Comparison of ENCODE assay signal across 32 cellular contexts in genomic region chr4:78323439-78323838, GRCh38.
"Had no signal": no experiment of that assay in that cellular context is flagged by ENCODE, and none has a peak within 500 bp of the region (broad histone marks: within the 10 kb centered on the region; RNA-seq: fewer than 3 reads in every experiment).

No MANE protein-coding gene starts in this region.

- H3K4me1 ChIP-seq: adrenal gland, body of pancreas, colonic mucosa had no signal

- H3K4me3 ChIP-seq: adrenal gland, body of pancreas, colonic mucosa, dorsolateral prefrontal cortex had no signal

- H3K27ac ChIP-seq: adrenal gland, body of pancreas, colonic mucosa, dorsolateral prefrontal cortex, WERI-Rb-1 had no signal

- H3K36me3 Mint-ChIP-seq: activated CD4-positive, alpha-beta memory T cell treated with anti-CD3 and anti-CD28 coated beads for 36 hours; activated CD8-positive, alpha-beta memory T cell treated with anti-CD3 and anti-CD28 coated beads, Interleukin-2, amount 10 ng/mL, durations not matched to agents 7 days and 5 days; activated naive CD8-positive, alpha-beta T cell had no signal

- H3K4me1 Mint-ChIP-seq: activated CD4-positive, alpha-beta T cell treated with anti-CD3 and anti-CD28 coated beads for 36 hours had no signal

- H3K4me3 Mint-ChIP-seq: activated CD4-positive, alpha-beta memory T cell treated with anti-CD3 and anti-CD28 coated beads for 36 hours; activated CD4-positive, alpha-beta T cell treated with anti-CD3 and anti-CD28 coated beads for 36 hours; activated CD4-positive, alpha-beta T cell treated with anti-CD3 and anti-CD28 coated beads, Interleukin-2, amount 10 ng/mL, durations not matched to agents 24 days and 14 days; activated CD8-positive, alpha-beta memory T cell treated with anti-CD3 and anti-CD28 coated beads, Interleukin-2, amount 10 ng/mL, durations not matched to agents 7 days and 5 days; activated CD8-positive, alpha-beta T cell treated with anti-CD3 and anti-CD28 coated beads, Interleukin-2, amount 10 ng/mL, durations not matched to agents 7 days and 5 days; activated naive CD8-positive, alpha-beta T cell; activated T-helper 1 cell treated with anti-CD3 and anti-CD28 coated beads, Interleukin-12 subunit alpha, Interleukin-12 subunit beta, Interleukin-2, Interleukin-4 antibody, amounts not matched to agents 30 ng/mL and 10 ng/mL and 1 ng/mL, durations not matched to agents 14 hours and 24 hours and 36 hours; endodermal cell; T-helper 17 cell; T-helper 2 cell treated with Interferon-gamma antibody and Interleukin-4, amounts not matched to agents 5 μg/mL and 100 μg/mL, for 36 hours had no signal

- H3K27ac Mint-ChIP-seq: activated CD4-positive, alpha-beta memory T cell treated with anti-CD3 and anti-CD28 coated beads for 36 hours; activated CD4-positive, alpha-beta T cell treated with anti-CD3 and anti-CD28 coated beads for 36 hours; activated CD4-positive, alpha-beta T cell treated with anti-CD3 and anti-CD28 coated beads, Interleukin-2, amount 10 ng/mL, durations not matched to agents 24 days and 14 days; activated CD8-positive, alpha-beta memory T cell treated with anti-CD3 and anti-CD28 coated beads, Interleukin-2, amount 10 ng/mL, durations not matched to agents 7 days and 5 days; activated CD8-positive, alpha-beta T cell treated with anti-CD3 and anti-CD28 coated beads, Interleukin-2, amount 10 ng/mL, durations not matched to agents 7 days and 5 days; activated naive CD8-positive, alpha-beta T cell; activated T-helper 1 cell treated with anti-CD3 and anti-CD28 coated beads, Interleukin-12 subunit alpha, Interleukin-12 subunit beta, Interleukin-2, Interleukin-4 antibody, amounts not matched to agents 30 ng/mL and 10 ng/mL and 1 ng/mL, durations not matched to agents 14 hours and 24 hours and 36 hours; activated T-helper 2 cell treated with anti-CD3 and anti-CD28 coated beads, Interferon-gamma antibody, Interleukin-2, Interleukin-4, amounts not matched to agents 10 μg/mL and 5 μg/mL and 100 μg/mL, durations not matched to agents 14 hours and 24 hours and 36 hours; endodermal cell; T-helper 17 cell; T-helper 2 cell treated with Interferon-gamma antibody and Interleukin-4, amounts not matched to agents 5 μg/mL and 100 μg/mL, for 36 hours had no signal

- DNase-seq: activated CD4-positive, alpha-beta memory T cell treated with anti-CD3 and anti-CD28 coated beads for 36 hours; activated CD4-positive, alpha-beta T cell treated with anti-CD3 and anti-CD28 coated beads for 36 hours; activated CD4-positive, alpha-beta T cell treated with anti-CD3 and anti-CD28 coated beads, Interleukin-2, amount 10 ng/mL, durations not matched to agents 24 days and 14 days; activated CD4-positive, CD25-positive, alpha-beta regulatory T cell; activated CD4-positive, CD25-positive, alpha-beta regulatory T cell treated with anti-CD3 and anti-CD28 coated beads, Interleukin-2, amount 50 U/mL, for 72 hours; activated CD8-positive, alpha-beta memory T cell treated with anti-CD3 and anti-CD28 coated beads, Interleukin-2, amount 10 ng/mL, durations not matched to agents 7 days and 5 days; activated CD8-positive, alpha-beta memory T cell treated with anti-CD3 and anti-CD28 coated beads, Interleukin-2, amount 50 U/mL, for 4 hours; activated CD8-positive, alpha-beta T cell treated with anti-CD3 and anti-CD28 coated beads, Interleukin-2, amount 10 ng/mL, durations not matched to agents 7 days and 5 days; activated effector memory CD4-positive, alpha-beta T cell treated with anti-CD3 and anti-CD28 coated beads, Interleukin-2, amount 50 U/mL, for 16 hours; activated naive CD4-positive, alpha-beta T cell treated with anti-CD3 and anti-CD28 coated beads, Interleukin-2, amount 50 U/mL, for 16 hours; activated T-cell treated with anti-CD3 and anti-CD28 coated beads, Interleukin-2, amount 50 U/mL, for 1 hour; activated T-cell treated with anti-CD3 and anti-CD28 coated beads, Interleukin-2, amount 50 U/mL, for 48 hours; adrenal gland; amygdala; aorta; body of pancreas; caudate nucleus; colonic mucosa; dorsolateral prefrontal cortex; effector memory CD4-positive, alpha-beta T cell; endodermal cell; foreskin fibroblast; head of caudate nucleus; T-helper 1 cell; T-helper 17 cell; T1000; WERI-Rb-1 had no signal

- H3K36me3 ChIP-seq: adrenal gland, colonic mucosa, WERI-Rb-1 had no signal

- H3K9me3 Mint-ChIP-seq: activated CD4-positive, alpha-beta memory T cell treated with anti-CD3 and anti-CD28 coated beads for 36 hours; activated CD4-positive, alpha-beta T cell treated with anti-CD3 and anti-CD28 coated beads, Interleukin-2, amount 10 ng/mL, durations not matched to agents 24 days and 14 days; activated T-helper 1 cell treated with anti-CD3 and anti-CD28 coated beads, Interleukin-12 subunit alpha, Interleukin-12 subunit beta, Interleukin-2, Interleukin-4 antibody, amounts not matched to agents 30 ng/mL and 10 ng/mL and 1 ng/mL, durations not matched to agents 14 hours and 24 hours and 36 hours; activated T-helper 2 cell treated with anti-CD3 and anti-CD28 coated beads, Interferon-gamma antibody, Interleukin-2, Interleukin-4, amounts not matched to agents 10 μg/mL and 5 μg/mL and 100 μg/mL, durations not matched to agents 14 hours and 24 hours and 36 hours; endodermal cell; T-helper 2 cell treated with Interferon-gamma antibody and Interleukin-4, amounts not matched to agents 5 μg/mL and 100 μg/mL, for 36 hours had no signal

- ATAC-seq: activated CD4-positive, alpha-beta T cell treated with anti-CD3 and anti-CD28 coated beads for 36 hours; activated CD8-positive, alpha-beta memory T cell treated with anti-CD3 and anti-CD28 coated beads, Interleukin-2, amount 10 ng/mL, durations not matched to agents 7 days and 5 days; activated CD8-positive, alpha-beta T cell treated with anti-CD3 and anti-CD28 coated beads, Interleukin-2, amount 10 ng/mL, durations not matched to agents 7 days and 5 days; body of pancreas; esophagus mucosa; T-helper 17 cell had no signal

- H3K9me3 ChIP-seq: adrenal gland, body of pancreas, colonic mucosa had no signal

- H3K27me3 ChIP-seq: adrenal gland, body of pancreas, colonic mucosa, dorsolateral prefrontal cortex had no signal
